In genomic region chr6:119312875-119313338, GRCh38 we compare ENCODE assay signal across 8 cellular contexts. TPM values are rescaled to one million over a fixed set of nuclear protein-coding genes. Genes with fewer than 3 reads are reported as not detected.
DNase-seq lines count a peak whose midpoint lies in the region; ATAC-seq and TF ChIP-seq lines count a peak whose summit lies in the region.

No MANE protein-coding gene starts in this region.

- H3K36me3 ChIP-seq in left lung = no peaks in the 10 kb centered on the region
- H3K36me3 ChIP-seq in vagina = no peaks in the 10 kb centered on the region

- DNase-seq in RPMI8226 = peak; percentile 6
- DNase-seq in left lung = no peak
- DNase-seq in vagina (ENCODE audit: extremely low spot score in 2 of 2) = no peak
- DNase-seq in NCI-H1092 (lab: John Stamatoyannopoulos, UW) = no peak
- no peak for DNase-seq in NCI-H2029 (lab: John Stamatoyannopoulos, UW)
- no peak for DNase-seq in ecto neural progenitor cell (ENCODE audit: low spot score)

- H3K27ac ChIP-seq in left lung (peak overlapping the region in 1 of 2 donors; percentile 76), vagina (no peak overlapping the region)

- H3K27me3 ChIP-seq in left lung = no peaks in the 10 kb centered on the region
- no peaks in the 10 kb centered on the region for H3K27me3 ChIP-seq in vagina

- TF ChIP-seq CTCF in left lung (IDR thresholded peaks at IDR 0.05) (no peak), vagina (IDR thresholded peaks at IDR 0.05) (no peak)

- H3K4me3 ChIP-seq in left lung (no peak overlapping the region), vagina (no peak overlapping the region)

- H3K9me3 ChIP-seq in left lung (no peaks in the 10 kb centered on the region), vagina (no peaks in the 10 kb centered on the region)

- intact Hi-C loops in left lung (cut with DNase I) (no loop called here), vagina (cut with DNase I) (no loop called here)

- ATAC-seq in GM18502 (IDR thresholded peaks at IDR 0.05; ENCODE audit: poor library complexity, unreplicated experiment) (peak; percentile 39), GM21786 (IDR thresholded peaks at IDR 0.05; ENCODE audit: unreplicated experiment) (peak; percentile 41), left lung (peak; percentile 59)

- TF ChIP-seq POLR2A in vagina (IDR thresholded peaks at IDR 0.05) = no peak

- H3K4me1 ChIP-seq in left lung (peaks cover 10 to 79% of the 10 kb centered on the region in 2 donors), vagina (peaks cover 43% of the 10 kb centered on the region)

RNA-seq across cellular contexts. Expression of gene MAN1A1, which starts 36.7 kb away (rescaled TPM):
- total RNA-seq in left lung = 10 to 100 TPM; 49.6 to 58.7 TPM
- total RNA-seq in vagina = 71.2 TPM
